In genomic region chr2:109129356-109129920, GRCh38 we compare ENCODE assay signal across 8 cellular contexts. TPM values are rescaled to one million over a fixed set of nuclear protein-coding genes. Genes with fewer than 3 reads are reported as not detected.
A peak's percentile ranks its signal among the peaks of the same experiment; 100 is the strongest.
DNase-seq lines count a peak whose midpoint lies in the region; ATAC-seq and TF ChIP-seq lines count a peak whose summit lies in the region.

No MANE protein-coding gene starts in this region.

- peaks cover 3% of the 10 kb centered on the region for H3K36me3 Mint-ChIP-seq in activated CD4-positive, alpha-beta memory T cell treated with anti-CD3 and anti-CD28 coated beads, Interleukin-2, amount 10 ng/mL, durations not matched to agents 7 days and 5 days (ENCODE audit: low read depth)

- H3K4me1 Mint-ChIP-seq in activated CD4-positive, alpha-beta memory T cell treated with anti-CD3 and anti-CD28 coated beads, Interleukin-2, amount 10 ng/mL, durations not matched to agents 7 days and 5 days, result peaks cover 27% of the 10 kb centered on the region

- peak; percentile 24 for ATAC-seq in HG02642 (IDR thresholded peaks at IDR 0.05; ENCODE audit: poor library complexity, unreplicated experiment)
- no peak for ATAC-seq in GM18868 (IDR thresholded peaks at IDR 0.05; ENCODE audit: unreplicated experiment)

- TF ChIP-seq EP300 in neural cell (conservative IDR thresholded peaks at IDR 0.05; ENCODE audit: poor library complexity, severe bottlenecking), result no peak

- no peaks in the 10 kb centered on the region for H3K79me2 ChIP-seq in neural cell (replicated peaks; ENCODE audit: insufficient read depth, low read length)
- H3K79me2 ChIP-seq in Karpas-422 (ENCODE audit: low read length), result no peaks in the 10 kb centered on the region

- no peak overlapping the region for H3K27ac Mint-ChIP-seq in activated CD4-positive, alpha-beta memory T cell treated with anti-CD3 and anti-CD28 coated beads, Interleukin-2, amount 10 ng/mL, durations not matched to agents 7 days and 5 days

- H3F3A ChIP-seq in neural cell (ENCODE audit: insufficient read depth, low read length, poor library complexity, severe bottlenecking), result no peaks in the 10 kb centered on the region

- CTCF ChIA-PET in activated CD4-positive, alpha-beta memory T cell treated with anti-CD3 and anti-CD28 coated beads, Interleukin-2, amount 10 ng/mL, durations not matched to agents 7 days and 5 days (lab: Charles Lee), result interaction anchor here (1.1 to 4.3 kb wide), 2 partner anchors 38 to 381 kb away, joined by 4 to 32 read pairs; no protein-coding TSS in a partner anchor

- H3K27me3 ChIP-seq in neural cell (ENCODE audit: insufficient read depth, low read depth, low read length) (peaks cover 46% of the 10 kb centered on the region), Karpas-422 (ENCODE audit: low read length) (no peaks in the 10 kb centered on the region)

- H3K9ac ChIP-seq in neural cell (ENCODE audit: low read length) (peak overlapping the region; percentile 54), Karpas-422 (ENCODE audit: low read length) (no peak overlapping the region)

- H3K4me2 ChIP-seq in neural cell (ENCODE audit: low read length) (peak overlapping the region; percentile 62), Karpas-422 (ENCODE audit: low read depth, low read length, poor library complexity, severe bottlenecking) (no peak overlapping the region)

- TF ChIP-seq CTCF in fibroblast of the aortic adventitia (IDR thresholded peaks at IDR 0.05; ENCODE audit: insufficient read depth, low read length), result no peak
- no peak for TF ChIP-seq CTCF in neural cell (IDR thresholded peaks at IDR 0.05; ENCODE audit: poor library complexity, severe bottlenecking)

- H3K4me3 ChIP-seq in fibroblast of the aortic adventitia (ENCODE audit: low read depth, low read length) (peak overlapping the region; percentile 86), neural cell (ENCODE audit: low read length) (peak overlapping the region; percentile 81), Karpas-422 (ENCODE audit: low read length) (no peak overlapping the region)

- H4K20me1 ChIP-seq in neural cell (ENCODE audit: insufficient read depth), result no peaks in the 10 kb centered on the region
- H4K20me1 ChIP-seq in Karpas-422 (ENCODE audit: insufficient read depth, low read depth, low read length), result no peaks in the 10 kb centered on the region

- H2AFZ ChIP-seq in neural cell (ENCODE audit: low read depth, low read length) (no peak overlapping the region), Karpas-422 (ENCODE audit: low read length) (no peak overlapping the region)

- peaks cover 15% of the 10 kb centered on the region for H3K4me1 ChIP-seq in Karpas-422 (ENCODE audit: low read length)

- H3K9me3 Mint-ChIP-seq in activated CD4-positive, alpha-beta memory T cell treated with anti-CD3 and anti-CD28 coated beads, Interleukin-2, amount 10 ng/mL, durations not matched to agents 7 days and 5 days, result no peaks in the 10 kb centered on the region

- peaks cover 73% of the 10 kb centered on the region for H3K27me3 Mint-ChIP-seq in activated CD4-positive, alpha-beta memory T cell treated with anti-CD3 and anti-CD28 coated beads, Interleukin-2, amount 10 ng/mL, durations not matched to agents 7 days and 5 days

- TF ChIP-seq RAD21 in neural cell (conservative IDR thresholded peaks at IDR 0.05), result peak; percentile 32

- POLR2A ChIA-PET in activated CD4-positive, alpha-beta memory T cell treated with anti-CD3 and anti-CD28 coated beads, Interleukin-2, amount 10 ng/mL, durations not matched to agents 7 days and 5 days (lab: Charles Lee), result no interaction called here

- no peak overlapping the region for H3K27ac ChIP-seq in neural cell (ENCODE audit: low read length)
- no peak overlapping the region for H3K27ac ChIP-seq in Karpas-422 (ENCODE audit: low read length)

- DNase-seq in CD1c-positive myeloid dendritic cell (ENCODE audit: extremely low spot score), result peak; percentile 20
- DNase-seq in activated CD4-positive, alpha-beta memory T cell treated with anti-CD3 and anti-CD28 coated beads, Interleukin-2, amount 10 ng/mL, durations not matched to agents 7 days and 5 days, result peak; percentile 22
- DNase-seq in fibroblast of the aortic adventitia (ENCODE audit: low read depth), result peak; percentile 26
- no peak for DNase-seq in Karpas-422
- no peak for DNase-seq in SHP77 (lab: John Stamatoyannopoulos, UW)

- no peak overlapping the region for H3K4me3 Mint-ChIP-seq in activated CD4-positive, alpha-beta memory T cell treated with anti-CD3 and anti-CD28 coated beads, Interleukin-2, amount 10 ng/mL, durations not matched to agents 7 days and 5 days

- H3K9me2 ChIP-seq in neural cell (ENCODE audit: insufficient read depth, low read length) (no peaks in the 10 kb centered on the region), Karpas-422 (replicated peaks; ENCODE audit: insufficient read depth, low read length) (no peaks in the 10 kb centered on the region)

- H3K36me3 ChIP-seq in neural cell (ENCODE audit: insufficient read depth, low read length) (no peaks in the 10 kb centered on the region), Karpas-422 (ENCODE audit: insufficient read depth, low read length) (no peaks in the 10 kb centered on the region)

- no peaks in the 10 kb centered on the region for H3K9me3 ChIP-seq in neural cell (ENCODE audit: low read length)
- H3K9me3 ChIP-seq in Karpas-422 (ENCODE audit: low read length), result no peaks in the 10 kb centered on the region

TF ChIP-seq in neural cell, 6 proteins besides CTCF, POLR2A, EP300 and RAD21:
- peak; percentile 49 for TF ChIP-seq EZH2 (IDR thresholded peaks at IDR 0.05; ENCODE audit: borderline replicate concordance, insufficient read depth, low read length, poor library complexity, severe bottlenecking)
- peak; percentile 2 for TF ChIP-seq POLR2AphosphoS5 (IDR thresholded peaks at IDR 0.05)
- TF ChIP-seq SMC3 (conservative IDR thresholded peaks at IDR 0.05; ENCODE audit: poor library complexity), result no peak

RNA-seq across cellular contexts. Expression of gene SH3RF3, which starts 0.4 kb away (rescaled TPM):
- total RNA-seq in activated CD4-positive, alpha-beta memory T cell treated with anti-CD3 and anti-CD28 coated beads, Interleukin-2, amount 10 ng/mL, durations not matched to agents 7 days and 5 days, result under 1 TPM; 0.23 to 0.45 TPM
- total RNA-seq in fibroblast of the aortic adventitia (ENCODE audit: low replicate concordance), result 2.1 and 8.4 TPM in 2 replicates
- 0.52 and 0.53 TPM in 2 replicates for polyA plus RNA-seq in neural cell
- 1.2 and 1.7 TPM in 2 replicates for polyA minus RNA-seq in neural cell
- 0.11 and 0.34 TPM in 2 replicates for total RNA-seq in Karpas-422 (2014; rRNA removed; shearing (Covaris generic); ENCODE audit: low replicate concordance)

Comparison
In these comparisons a context has a peak if more than half of its experiments do, and no peak if none do; other contexts are left out.
1. DNase-seq: peak in CD1c-positive myeloid dendritic cell (single experiment), activated CD4-positive, alpha-beta memory T cell treated with anti-CD3 and anti-CD28 coated beads, Interleukin-2, amount 10 ng/mL, durations not matched to agents 7 days and 5 days (single experiment) and fibroblast of the aortic adventitia (single experiment); none in Karpas-422 (single experiment) and SHP77 (0 of 2).